ENCODE assay signal across 10 cellular contexts in genomic region chr12:122944588-122944987, GRCh38. TPM values are rescaled to one million over a fixed set of nuclear protein-coding genes. Genes with fewer than 3 reads are reported as not detected.
DNase-seq lines count a peak whose midpoint lies in the region; ATAC-seq and TF ChIP-seq lines count a peak whose summit lies in the region.
"Had no signal": no experiment of that assay in that cellular context is flagged by ENCODE, and none has a peak within 500 bp of the region (broad histone marks: within the 10 kb centered on the region; RNA-seq: fewer than 3 reads in every experiment).

No MANE protein-coding gene starts in this region.

- no peaks in the 10 kb centered on the region for H4K20me1 ChIP-seq in fibroblast of lung (ENCODE audit: control insufficient read depth, extremely low read depth, insufficient read depth, low read length)

- H3K36me3 ChIP-seq in RWPE2 (ENCODE audit: low read depth): no peaks in the 10 kb centered on the region
- H3K36me3 ChIP-seq in fibroblast of lung (ENCODE audit: control insufficient read depth, insufficient read depth, low read length): no peaks in the 10 kb centered on the region

- CTCF ChIA-PET in activated CD4-positive, alpha-beta T cell treated with anti-CD3 and anti-CD28 coated beads for 36 hours (lab: Charles Lee): interaction anchor here (0.8 to 1.4 kb wide), 2 partner anchors 63 to 84 kb away, joined by 4 to 7 read pairs; no protein-coding TSS in a partner anchor

- POLR2A ChIA-PET in activated CD4-positive, alpha-beta T cell treated with anti-CD3 and anti-CD28 coated beads for 36 hours (lab: Charles Lee): no interaction called here

- no peak overlapping the region for H3K4me2 ChIP-seq in fibroblast of lung (ENCODE audit: extremely low read depth, insufficient read depth, low read length)

- intact Hi-C loops in posterior cingulate gyrus (cut with DNase I): no loop called here
- intact Hi-C loops in activated CD4-positive, alpha-beta T cell treated with anti-CD3 and anti-CD28 coated beads for 36 hours (cut with DNase I, micrococcal nuclease): no loop called here

- no peak overlapping the region for H3K4me3 Mint-ChIP-seq in activated CD4-positive, alpha-beta T cell treated with anti-CD3 and anti-CD28 coated beads for 36 hours

- no peak overlapping the region for H2AFZ ChIP-seq in fibroblast of lung (ENCODE audit: low read length)

- ATAC-seq in RWPE2 (ENCODE audit: low read depth) (peak; percentile 41), GM21515 (IDR thresholded peaks at IDR 0.05; ENCODE audit: unreplicated experiment) (no peak), GM18517 (IDR thresholded peaks at IDR 0.05; ENCODE audit: unreplicated experiment) (no peak)
- no peak for ATAC-seq in activated CD4-positive, alpha-beta T cell treated with anti-CD3 and anti-CD28 coated beads for 36 hours

- DNase-seq in EL (peak; percentile 62), RWPE2 (ENCODE audit: low spot score) (peak; percentile 84), fibroblast of lung (ENCODE audit: low read depth in 2 of 2) (peak; percentile 49 to 56), posterior cingulate gyrus (peak; percentile 58 to 96 (median 72)), NCI-H774 (lab: John Stamatoyannopoulos, UW) (no peak)
- no peak for DNase-seq in activated CD4-positive, alpha-beta T cell treated with anti-CD3 and anti-CD28 coated beads for 36 hours
- DNase-seq: COR-L47; effector CD8-positive, alpha-beta T cell had no signal

- H3K27me3 ChIP-seq in RWPE2 (ENCODE audit: insufficient read depth, poor library complexity, severe bottlenecking) (no peaks in the 10 kb centered on the region), fibroblast of lung (ENCODE audit: control insufficient read depth, insufficient read depth, low read length) (no peaks in the 10 kb centered on the region)

- H3K4me3 ChIP-seq in RWPE2 (ENCODE audit: severe bottlenecking) (no peak overlapping the region), fibroblast of lung (replicated peaks in 1 of 4; ENCODE audit: control extremely low read depth in 1 of 4, insufficient read depth in 1 of 4, low read depth in 3 of 4, low read length in 4 of 4) (no peak overlapping the region)

- no peak overlapping the region for H3K27ac Mint-ChIP-seq in activated CD4-positive, alpha-beta T cell treated with anti-CD3 and anti-CD28 coated beads for 36 hours

- H3K4me1 Mint-ChIP-seq in activated CD4-positive, alpha-beta T cell treated with anti-CD3 and anti-CD28 coated beads for 36 hours: peaks cover 20% of the 10 kb centered on the region

- peaks cover 44% of the 10 kb centered on the region for H3K4me1 ChIP-seq in RWPE2 (ENCODE audit: insufficient read depth, poor library complexity, severe bottlenecking)
- peaks cover 27% of the 10 kb centered on the region for H3K4me1 ChIP-seq in fibroblast of lung (ENCODE audit: control insufficient read depth, extremely low read depth, insufficient read depth, low read length)

- TF ChIP-seq CTCF in RWPE2 (IDR thresholded peaks at IDR 0.05; ENCODE audit: poor library complexity, severe bottlenecking) (no peak), fibroblast of lung (conservative IDR thresholded peaks at IDR 0.05 in 1 of 2, IDR thresholded peaks at IDR 0.05 in 1 of 2; ENCODE audit: low read depth in 1 of 2, low read length in 2 of 2) (no peak)

- no peaks in the 10 kb centered on the region for H3K27me3 Mint-ChIP-seq in activated CD4-positive, alpha-beta T cell treated with anti-CD3 and anti-CD28 coated beads for 36 hours

- H3K9me3 ChIP-seq in RWPE2 (ENCODE audit: severe bottlenecking) (no peaks in the 10 kb centered on the region), fibroblast of lung (ENCODE audit: control insufficient read depth, insufficient read depth, low read depth, low read length) (no peaks in the 10 kb centered on the region)

- H3K27ac ChIP-seq in RWPE2 (ENCODE audit: poor library complexity, severe bottlenecking): peak overlapping the region; percentile 92
- H3K27ac ChIP-seq in fibroblast of lung (ENCODE audit: insufficient read depth, low read length): no peak overlapping the region

- peaks cover 2% of the 10 kb centered on the region for H3K36me3 Mint-ChIP-seq in activated CD4-positive, alpha-beta T cell treated with anti-CD3 and anti-CD28 coated beads for 36 hours (ENCODE audit: low read depth)

- H3K79me2 ChIP-seq in fibroblast of lung (ENCODE audit: control insufficient read depth, insufficient read depth, low read length): no peaks in the 10 kb centered on the region

- no peak overlapping the region for H3K9ac ChIP-seq in fibroblast of lung (ENCODE audit: insufficient read depth, low read length)

- no peaks in the 10 kb centered on the region for H3K9me3 Mint-ChIP-seq in activated CD4-positive, alpha-beta T cell treated with anti-CD3 and anti-CD28 coated beads for 36 hours (ENCODE audit: low read depth)

RNA-seq across cellular contexts. Expression of gene ABCB9, which starts 21.7 kb away (rescaled TPM):
- total RNA-seq in fibroblast of lung: 5.4 and 6.3 TPM in 2 replicates
- polyA plus RNA-seq in fibroblast of lung: 3.1 and 3.8 TPM in 2 replicates
- polyA plus RNA-seq in fibroblast of lung (2012): 4.6 and 4.9 TPM in 2 replicates
- polyA minus RNA-seq in fibroblast of lung (ENCODE audit: low replicate concordance): 16.1 and 16.3 TPM in 2 replicates
- 1 to 10 TPM; 3.8 to 6.3 TPM for total RNA-seq in activated CD4-positive, alpha-beta T cell treated with anti-CD3 and anti-CD28 coated beads for 36 hours

RNA-seq across cellular contexts. Expression of gene OGFOD2, which starts 30.5 kb away (rescaled TPM):
- total RNA-seq in fibroblast of lung: 7.2 and 9.6 TPM in 2 replicates
- polyA plus RNA-seq in fibroblast of lung: 4.6 and 5.2 TPM in 2 replicates
- 7.0 and 9.7 TPM in 2 replicates for polyA plus RNA-seq in fibroblast of lung (2012)
- polyA minus RNA-seq in fibroblast of lung (ENCODE audit: low replicate concordance): 7.5 and 19.3 TPM in 2 replicates
- total RNA-seq in activated CD4-positive, alpha-beta T cell treated with anti-CD3 and anti-CD28 coated beads for 36 hours: 10 to 100 TPM; 20.2 to 30.8 TPM

RNA-seq across cellular contexts. Expression of gene ARL6IP4, which starts 35.9 kb away (rescaled TPM):
- 145 and 157 TPM in 2 replicates for total RNA-seq in fibroblast of lung
- polyA plus RNA-seq in fibroblast of lung: 149 and 196 TPM in 2 replicates
- polyA plus RNA-seq in fibroblast of lung (2012): 165 and 243 TPM in 2 replicates
- polyA minus RNA-seq in fibroblast of lung (ENCODE audit: low replicate concordance): 45.4 and 47.1 TPM in 2 replicates
- total RNA-seq in activated CD4-positive, alpha-beta T cell treated with anti-CD3 and anti-CD28 coated beads for 36 hours: 100 to 1,000 TPM; 141 to 163 TPM

RNA-seq across cellular contexts. Expression of gene VPS37B, which starts 48.7 kb away (rescaled TPM):
- total RNA-seq in fibroblast of lung: 7.7 and 10.7 TPM in 2 replicates
- polyA plus RNA-seq in fibroblast of lung: 25.6 and 34.4 TPM in 2 replicates
- polyA plus RNA-seq in fibroblast of lung (2012): 18.7 and 22.9 TPM in 2 replicates
- polyA minus RNA-seq in fibroblast of lung (ENCODE audit: low replicate concordance): 12.8 and 15.1 TPM in 2 replicates
- total RNA-seq in activated CD4-positive, alpha-beta T cell treated with anti-CD3 and anti-CD28 coated beads for 36 hours: 10 to 100 TPM in 1 of 2 experiments, 1 to 10 TPM in 1; 9.4 to 11.4 TPM

Comparison
In these comparisons a context has a peak if more than half of its experiments do, and no peak if none do; other contexts are left out.
1. DNase-seq: peak in EL (single experiment), RWPE2 (single experiment), fibroblast of lung (2 of 2) and posterior cingulate gyrus (10 of 10); none in activated CD4-positive, alpha-beta T cell treated with anti-CD3 and anti-CD28 coated beads for 36 hours (single experiment) and NCI-H774 (single experiment).